9 cellular contexts compared by ENCODE assay signal in the genomic region with DNA sequence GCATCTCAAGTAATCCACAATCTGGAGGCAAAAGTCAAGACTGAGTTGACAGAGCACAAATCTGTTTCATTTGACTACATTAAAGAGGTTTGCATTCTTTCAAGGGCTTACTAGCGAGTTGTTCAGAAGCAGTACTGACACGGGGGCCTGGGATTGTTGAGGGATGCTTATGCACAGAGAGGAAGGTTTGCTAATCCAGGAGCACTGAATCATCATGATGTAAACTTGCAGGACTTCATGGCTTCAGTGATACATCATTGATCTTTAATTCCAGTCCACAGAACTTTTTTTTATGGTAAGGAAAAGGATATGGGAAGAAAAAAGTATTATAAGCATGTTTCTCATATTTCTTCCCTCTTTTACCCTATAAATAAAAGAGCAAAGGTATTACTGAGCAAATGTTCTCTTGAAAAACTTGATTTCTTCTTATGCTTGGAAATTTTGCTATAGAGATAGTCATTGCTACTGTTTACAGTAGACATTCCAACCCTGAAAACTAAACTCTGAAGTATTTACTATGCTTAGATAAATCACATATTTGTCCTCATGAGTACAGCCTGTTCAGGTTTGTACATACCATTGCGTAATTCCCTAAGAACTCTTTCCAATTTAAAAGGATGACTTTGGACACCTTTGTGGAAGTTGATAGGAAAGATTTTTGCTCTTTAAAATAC.
DNase-seq lines count a peak whose midpoint lies in the region; ATAC-seq and TF ChIP-seq lines count a peak whose summit lies in the region.
"Had no signal": no experiment of that assay in that cellular context is flagged by ENCODE, and none has a peak within 500 bp of the region (broad histone marks: within the 10 kb centered on the region; RNA-seq: fewer than 3 reads in every experiment).

No MANE protein-coding gene starts in this region.

- no peak overlapping the region for H4K8ac ChIP-seq in trophoblast cell (ENCODE audit: low read depth, low read length)

- H3K4me3 Mint-ChIP-seq in endodermal cell (no peak overlapping the region), immature natural killer cell (no peak overlapping the region)

- CTCF ChIA-PET in BJ (lab: Yijun Ruan, JAX): no interaction called here

- H3K79me2 ChIP-seq in trophoblast cell (ENCODE audit: control insufficient read depth, insufficient read depth, low read length, poor library complexity): no peaks in the 10 kb centered on the region

- H3K4ac ChIP-seq in trophoblast cell (ENCODE audit: low read depth, low read length): no peak overlapping the region

- H2BK5ac ChIP-seq in trophoblast cell (ENCODE audit: low read depth, low read length, poor library complexity): no peak overlapping the region

- no peak for ATAC-seq in esophagus mucosa
- no peak for ATAC-seq in HG02763 (IDR thresholded peaks at IDR 0.05; ENCODE audit: unreplicated experiment)

- no peak overlapping the region for H3K18ac ChIP-seq in trophoblast cell (ENCODE audit: low read length)

- no peak overlapping the region for H2AFZ ChIP-seq in trophoblast cell (ENCODE audit: insufficient read depth, low read length, poor library complexity)

- no peak overlapping the region for H3K27ac ChIP-seq in trophoblast cell (ENCODE audit: low read depth, low read length)
- no peak overlapping the region for H3K27ac ChIP-seq in endodermal cell (ENCODE audit: low read depth, low read length)

- no peak overlapping the region for H2BK120ac ChIP-seq in trophoblast cell (ENCODE audit: insufficient read depth, low read length, poor library complexity)

- H3K9ac ChIP-seq in trophoblast cell (ENCODE audit: low read length) (no peak overlapping the region), endodermal cell (ENCODE audit: extremely low read depth, low read length, poor library complexity, severe bottlenecking) (no peak overlapping the region)

- H3K9me3 Mint-ChIP-seq in endodermal cell (peaks cover 39% of the 10 kb centered on the region), immature natural killer cell (peaks cover 0 to 4% (median 0%) of the 10 kb centered on the region in 6 donors)

- H3K27ac Mint-ChIP-seq in endodermal cell: no peak overlapping the region
- no peak overlapping the region for H3K27ac Mint-ChIP-seq in immature natural killer cell

- H3K36me3 Mint-ChIP-seq in endodermal cell (ENCODE audit: low read depth) (peaks cover 2% of the 10 kb centered on the region), immature natural killer cell (peaks cover 0 to 3% (median 0%) of the 10 kb centered on the region in 3 donors)

- H3K9me3 ChIP-seq in trophoblast cell (ENCODE audit: insufficient read depth, low read depth, low read length) (peaks cover 2% of the 10 kb centered on the region), endodermal cell (ENCODE audit: control insufficient read depth, low read length) (peaks cover 19% of the 10 kb centered on the region)

- H3K4me2 ChIP-seq in trophoblast cell (ENCODE audit: low read length): no peak overlapping the region

- DNase-seq in BJ (ENCODE audit: low read depth) (peak; percentile 81), NCI-H460 (ENCODE audit: extremely low read depth, low read depth) (peak; percentile 70), epithelial cell of proximal tubule (ENCODE audit: low read depth) (peak; percentile 64), trophoblast cell (peak; percentile 82 to 94), endodermal cell (no peak), immature natural killer cell (no peak)
- DNase-seq: MV-4-11 had no signal

- H2AK5ac ChIP-seq in trophoblast cell (ENCODE audit: low read length): no peak overlapping the region

- WGBS in trophoblast cell (ENCODE audit: extremely low coverage, insufficient coverage, insufficient read length): no CpG with 5 or more reads among the region's 3 CpGs
- WGBS in endodermal cell (ENCODE audit: insufficient coverage in 1 of 2, insufficient read length in 1 of 2), 2 experiments: 93 to 100% methylated on average over 1 to 3 of the region's 3 CpGs

- TF ChIP-seq CTCF in BJ (IDR thresholded peaks at IDR 0.05; ENCODE audit: insufficient read depth, low read depth, low read length) (no peak), epithelial cell of proximal tubule (conservative IDR thresholded peaks at IDR 0.05; ENCODE audit: low read depth, low read length) (no peak), endodermal cell (conservative IDR thresholded peaks at IDR 0.05) (no peak)

- POLR2A ChIA-PET in BJ (lab: Charles Lee): no interaction called here

- no peaks in the 10 kb centered on the region for H3K4me1 Mint-ChIP-seq in endodermal cell
- H3K4me1 Mint-ChIP-seq in immature natural killer cell: no peaks in the 10 kb centered on the region

- no peak overlapping the region for H2BK12ac ChIP-seq in trophoblast cell (ENCODE audit: low read length)

- H3K14ac ChIP-seq in trophoblast cell (ENCODE audit: low read length): no peak overlapping the region

- no peak overlapping the region for H4K12ac ChIP-seq in trophoblast cell (ENCODE audit: low read depth, low read length)

- peaks cover 3% of the 10 kb centered on the region for H3K27me3 Mint-ChIP-seq in endodermal cell (ENCODE audit: insufficient read depth)
- peaks cover 0 to 8% (median 4%) of the 10 kb centered on the region in 3 donors for H3K27me3 Mint-ChIP-seq in immature natural killer cell (ENCODE audit: low read depth in 3 of 3)

- no peak overlapping the region for H4K91ac ChIP-seq in trophoblast cell (ENCODE audit: low read depth, low read length)

- H3K4me3 ChIP-seq in BJ (ENCODE audit: low read depth, low read length): no peak overlapping the region
- no peak overlapping the region for H3K4me3 ChIP-seq in epithelial cell of proximal tubule (ENCODE audit: low read depth, low read length)
- H3K4me3 ChIP-seq in trophoblast cell (ENCODE audit: low read depth, low read length): no peak overlapping the region
- no peak overlapping the region for H3K4me3 ChIP-seq in endodermal cell (ENCODE audit: low read length)

- H3K4me1 ChIP-seq in trophoblast cell (ENCODE audit: control insufficient read depth in 1 of 2, insufficient read depth in 2 of 2, low read length in 2 of 2) (peaks cover 0 to 3% of the 10 kb centered on the region in 2 experiments), endodermal cell (ENCODE audit: control insufficient read depth, insufficient read depth, low read length) (no peaks in the 10 kb centered on the region)

- no peaks in the 10 kb centered on the region for H3K27me3 ChIP-seq in BJ (ENCODE audit: control insufficient read depth, insufficient read depth, low read length)
- no peaks in the 10 kb centered on the region for H3K27me3 ChIP-seq in trophoblast cell (ENCODE audit: insufficient read depth, low read length)
- H3K27me3 ChIP-seq in endodermal cell (ENCODE audit: control insufficient read depth, insufficient read depth, low read length, poor library complexity, severe bottlenecking): no peaks in the 10 kb centered on the region

- H3K36me3 ChIP-seq in BJ (ENCODE audit: control insufficient read depth, insufficient read depth, low read length): no peaks in the 10 kb centered on the region
- no peaks in the 10 kb centered on the region for H3K36me3 ChIP-seq in trophoblast cell (ENCODE audit: control insufficient read depth in 1 of 2, insufficient read depth in 2 of 2, low read length in 2 of 2)
- H3K36me3 ChIP-seq in endodermal cell (ENCODE audit: control insufficient read depth, insufficient read depth, low read length): no peaks in the 10 kb centered on the region

- no peaks in the 10 kb centered on the region for H3K79me1 ChIP-seq in trophoblast cell (ENCODE audit: low read length)

- no peak overlapping the region for H3K23ac ChIP-seq in trophoblast cell (ENCODE audit: low read length)

Comparison
In these comparisons a context has a peak if more than half of its experiments do, and no peak if none do; other contexts are left out.
1. DNase-seq: peak in BJ (single experiment), NCI-H460 (single experiment), epithelial cell of proximal tubule (single experiment) and trophoblast cell (2 of 2); none in endodermal cell (single experiment) and immature natural killer cell (0 of 3).